In genomic region chr17:42803074-42803883, GRCh38 we compare ENCODE assay signal across 1 cellular context.
A peak's percentile ranks its signal among the peaks of the same experiment; 100 is the strongest.
TF ChIP-seq lines count a peak whose summit lies in the region.

No MANE protein-coding gene starts in this region.

TF ChIP-seq in HepG2, 621 proteins besides CTCF, POLR2A, EP300 and RAD21 (continued from another document and continues in another):
- TF ChIP-seq MYPOP (CRISPR knock-in tag; IDR thresholded peaks at IDR 0.05) (no peak), ZNF530 (CRISPR knock-in tag; IDR thresholded peaks at IDR 0.05; ENCODE audit: low read depth) (no peak), ZNF263 (CRISPR knock-in tag; IDR thresholded peaks at IDR 0.05) (no peak), ZNF431 (CRISPR knock-in tag; IDR thresholded peaks at IDR 0.05; ENCODE audit: borderline replicate concordance, low read depth) (no peak), ZNF619 (CRISPR knock-in tag; IDR thresholded peaks at IDR 0.05) (no peak), ZFP41 (CRISPR knock-in tag; IDR thresholded peaks at IDR 0.05; ENCODE audit: borderline replicate concordance) (no peak), CEBPB (IDR thresholded peaks at IDR 0.05; ENCODE audit: borderline replicate concordance, low read depth, low read length) (no peak), CHD4 (IDR thresholded peaks at IDR 0.05; ENCODE audit: borderline replicate concordance, low read length) (no peak), HNRNPLL (IDR thresholded peaks at IDR 0.05; ENCODE audit: low read depth, low read length, poor library complexity, severe bottlenecking) (no peak), NBN (conservative IDR thresholded peaks at IDR 0.05) (no peak), ZNF180 (CRISPR knock-in tag; IDR thresholded peaks at IDR 0.05; ENCODE audit: borderline replicate concordance, low read depth) (no peak), SSRP1 (CRISPR knock-in tag; IDR thresholded peaks at IDR 0.05) (no peak), IRF9 (CRISPR knock-in tag; IDR thresholded peaks at IDR 0.05; ENCODE audit: borderline replicate concordance) (no peak), ARHGAP35 (CRISPR knock-in tag; IDR thresholded peaks at IDR 0.05; ENCODE audit: borderline replicate concordance) (no peak), TCF12 (IDR thresholded peaks at IDR 0.05) (no peak), TCF12 (CRISPR knock-in tag; IDR thresholded peaks at IDR 0.05) (no peak), ARNT2 (CRISPR knock-in tag; IDR thresholded peaks at IDR 0.05; ENCODE audit: low read depth) (no peak), ZSCAN31 (CRISPR knock-in tag; IDR thresholded peaks at IDR 0.05; ENCODE audit: low read depth) (no peak), FOXK1 (CRISPR knock-in tag; IDR thresholded peaks at IDR 0.05; ENCODE audit: borderline replicate concordance, low read depth) (no peak), ZSCAN21 (CRISPR knock-in tag; IDR thresholded peaks at IDR 0.05; ENCODE audit: borderline replicate concordance) (no peak), RAD51 (IDR thresholded peaks at IDR 0.05; ENCODE audit: borderline replicate concordance) (no peak), RFXAP (CRISPR knock-in tag; IDR thresholded peaks at IDR 0.05; ENCODE audit: borderline replicate concordance) (no peak), ZNF329 (CRISPR knock-in tag; IDR thresholded peaks at IDR 0.05; ENCODE audit: low read depth) (no peak), FIP1L1 (IDR thresholded peaks at IDR 0.05; ENCODE audit: borderline replicate concordance, insufficient read depth, low read depth, low read length) (no peak), MLLT10 (CRISPR knock-in tag; IDR thresholded peaks at IDR 0.05) (no peak), CREB3 (CRISPR knock-in tag; IDR thresholded peaks at IDR 0.05) (no peak), SUZ12 (IDR thresholded peaks at IDR 0.05; ENCODE audit: low read depth, low read length) (no peak), SNAPC4 (CRISPR knock-in tag; IDR thresholded peaks at IDR 0.05) (0 out of 2 replicates have a peak, but pooled peaks have one; percentile 43), ZNF121 (CRISPR knock-in tag; IDR thresholded peaks at IDR 0.05) (no peak), ZMAT3 (CRISPR knock-in tag; conservative IDR thresholded peaks at IDR 0.05) (no peak), NKX3-1 (CRISPR knock-in tag; IDR thresholded peaks at IDR 0.05) (no peak), ZNF232 (CRISPR knock-in tag; IDR thresholded peaks at IDR 0.05; ENCODE audit: borderline replicate concordance) (peak; percentile 60; the same call in 1 of the 2 replicates), RBAK (CRISPR knock-in tag; IDR thresholded peaks at IDR 0.05) (no peak), IKZF4 (CRISPR knock-in tag; IDR thresholded peaks at IDR 0.05; ENCODE audit: borderline replicate concordance, low read depth, not compliant biosample characterization) (no peak), ZNF720 (CRISPR knock-in tag; IDR thresholded peaks at IDR 0.05) (no peak), TFE3 (CRISPR knock-in tag; IDR thresholded peaks at IDR 0.05) (no peak), TFDP2 (CRISPR knock-in tag; IDR thresholded peaks at IDR 0.05) (no peak), CCDC6 (CRISPR knock-in tag; IDR thresholded peaks at IDR 0.05) (no peak), ATF7 (IDR thresholded peaks at IDR 0.05) (no peak), ATF7 (CRISPR knock-in tag; IDR thresholded peaks at IDR 0.05) (no peak), ZNF282 (IDR thresholded peaks at IDR 0.05; ENCODE audit: partially characterized antibody) (no peak), SCMH1 (CRISPR knock-in tag; IDR thresholded peaks at IDR 0.05; ENCODE audit: borderline replicate concordance) (no peak), PHB2 (IDR thresholded peaks at IDR 0.05; ENCODE audit: partially characterized antibody) (no peak), PAF1 (CRISPR knock-in tag; IDR thresholded peaks at IDR 0.05) (no peak), HIVEP1 (CRISPR knock-in tag; IDR thresholded peaks at IDR 0.05) (no peak), SIX4 (CRISPR knock-in tag; IDR thresholded peaks at IDR 0.05) (no peak), ZNF598 (CRISPR knock-in tag; IDR thresholded peaks at IDR 0.05; ENCODE audit: borderline replicate concordance) (no peak), IKZF1 (IDR thresholded peaks at IDR 0.05) (no peak), ADNP (CRISPR knock-in tag; IDR thresholded peaks at IDR 0.05) (no peak), ZNF644 (CRISPR knock-in tag; IDR thresholded peaks at IDR 0.05; ENCODE audit: low read depth) (peak; percentile 86), IRX3 (CRISPR knock-in tag; IDR thresholded peaks at IDR 0.05; ENCODE audit: borderline replicate concordance, low read depth) (no peak), PRPF4 (IDR thresholded peaks at IDR 0.05; ENCODE audit: low read depth, low read length, poor library complexity, severe bottlenecking) (no peak), SNAI1 (CRISPR knock-in tag; IDR thresholded peaks at IDR 0.05; ENCODE audit: borderline replicate concordance) (no peak)
- TF ChIP-seq, protein P1, sequence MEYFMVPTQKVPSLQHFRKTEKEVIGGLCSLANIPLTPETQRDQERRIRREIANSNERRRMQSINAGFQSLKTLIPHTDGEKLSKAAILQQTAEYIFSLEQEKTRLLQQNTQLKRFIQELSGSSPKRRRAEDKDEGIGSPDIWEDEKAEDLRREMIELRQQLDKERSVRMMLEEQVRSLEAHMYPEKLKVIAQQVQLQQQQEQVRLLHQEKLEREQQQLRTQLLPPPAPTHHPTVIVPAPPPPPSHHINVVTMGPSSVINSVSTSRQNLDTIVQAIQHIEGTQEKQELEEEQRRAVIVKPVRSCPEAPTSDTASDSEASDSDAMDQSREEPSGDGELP (IDR thresholded peaks at IDR 0.05; ENCODE audit: borderline replicate concordance, low read depth), result peak; percentile 99
- TF ChIP-seq, protein P2, sequence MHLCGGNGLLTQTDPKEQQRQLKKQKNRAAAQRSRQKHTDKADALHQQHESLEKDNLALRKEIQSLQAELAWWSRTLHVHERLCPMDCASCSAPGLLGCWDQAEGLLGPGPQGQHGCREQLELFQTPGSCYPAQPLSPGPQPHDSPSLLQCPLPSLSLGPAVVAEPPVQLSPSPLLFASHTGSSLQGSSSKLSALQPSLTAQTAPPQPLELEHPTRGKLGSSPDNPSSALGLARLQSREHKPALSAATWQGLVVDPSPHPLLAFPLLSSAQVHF (CRISPR knock-in tag; IDR thresholded peaks at IDR 0.05), result no peak
- TF ChIP-seq, protein P3, sequence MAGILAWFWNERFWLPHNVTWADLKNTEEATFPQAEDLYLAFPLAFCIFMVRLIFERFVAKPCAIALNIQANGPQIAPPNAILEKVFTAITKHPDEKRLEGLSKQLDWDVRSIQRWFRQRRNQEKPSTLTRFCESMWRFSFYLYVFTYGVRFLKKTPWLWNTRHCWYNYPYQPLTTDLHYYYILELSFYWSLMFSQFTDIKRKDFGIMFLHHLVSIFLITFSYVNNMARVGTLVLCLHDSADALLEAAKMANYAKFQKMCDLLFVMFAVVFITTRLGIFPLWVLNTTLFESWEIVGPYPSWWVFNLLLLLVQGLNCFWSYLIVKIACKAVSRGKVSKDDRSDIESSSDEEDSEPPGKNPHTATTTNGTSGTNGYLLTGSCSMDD (CRISPR knock-in tag; IDR thresholded peaks at IDR 0.05), result no peak
- TF ChIP-seq, protein P4, sequence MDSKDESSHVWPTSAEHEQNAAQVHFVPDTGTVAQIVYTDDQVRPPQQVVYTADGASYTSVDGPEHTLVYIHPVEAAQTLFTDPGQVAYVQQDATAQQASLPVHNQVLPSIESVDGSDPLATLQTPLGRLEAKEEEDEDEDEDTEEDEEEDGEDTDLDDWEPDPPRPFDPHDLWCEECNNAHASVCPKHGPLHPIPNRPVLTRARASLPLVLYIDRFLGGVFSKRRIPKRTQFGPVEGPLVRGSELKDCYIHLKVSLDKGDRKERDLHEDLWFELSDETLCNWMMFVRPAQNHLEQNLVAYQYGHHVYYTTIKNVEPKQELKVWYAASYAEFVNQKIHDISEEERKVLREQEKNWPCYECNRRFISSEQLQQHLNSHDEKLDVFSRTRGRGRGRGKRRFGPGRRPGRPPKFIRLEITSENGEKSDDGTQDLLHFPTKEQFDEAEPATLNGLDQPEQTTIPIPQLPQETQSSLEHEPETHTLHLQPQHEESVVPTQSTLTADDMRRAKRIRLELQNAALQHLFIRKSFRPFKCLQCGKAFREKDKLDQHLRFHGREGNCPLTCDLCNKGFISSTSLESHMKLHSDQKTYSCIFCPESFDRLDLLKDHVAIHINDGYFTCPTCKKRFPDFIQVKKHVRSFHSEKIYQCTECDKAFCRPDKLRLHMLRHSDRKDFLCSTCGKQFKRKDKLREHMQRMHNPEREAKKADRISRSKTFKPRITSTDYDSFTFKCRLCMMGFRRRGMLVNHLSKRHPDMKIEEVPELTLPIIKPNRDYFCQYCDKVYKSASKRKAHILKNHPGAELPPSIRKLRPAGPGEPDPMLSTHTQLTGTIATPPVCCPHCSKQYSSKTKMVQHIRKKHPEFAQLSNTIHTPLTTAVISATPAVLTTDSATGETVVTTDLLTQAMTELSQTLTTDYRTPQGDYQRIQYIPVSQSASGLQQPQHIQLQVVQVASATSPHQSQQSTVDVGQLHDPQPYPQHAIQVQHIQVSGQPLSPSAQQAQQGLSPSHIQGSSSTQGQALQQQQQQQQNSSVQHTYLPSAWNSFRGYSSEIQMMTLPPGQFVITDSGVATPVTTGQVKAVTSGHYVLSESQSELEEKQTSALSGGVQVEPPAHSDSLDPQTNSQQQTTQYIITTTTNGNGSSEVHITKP (CRISPR knock-in tag; IDR thresholded peaks at IDR 0.05; ENCODE audit: low read depth), result no peak
